9 cellular contexts compared by ENCODE assay signal in the genomic region with DNA sequence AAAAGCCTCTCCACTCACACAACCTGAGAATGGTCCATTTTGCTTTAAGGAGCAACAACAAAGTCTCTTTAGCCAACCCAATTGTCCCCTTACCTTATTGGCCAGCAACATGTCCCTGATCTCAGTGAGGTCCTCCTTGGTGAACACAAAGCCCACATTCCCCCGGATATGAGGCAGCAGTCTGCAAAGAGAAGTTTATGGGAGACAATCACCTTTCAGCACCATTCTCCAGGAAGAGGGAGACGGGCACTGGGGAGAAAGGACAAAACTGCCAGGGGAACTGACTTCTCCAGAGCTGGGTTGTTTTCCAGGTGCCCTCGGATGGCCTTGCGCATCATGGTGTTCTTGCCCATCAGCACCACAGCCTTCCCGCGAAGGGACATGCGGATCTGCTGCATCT. TPM values are rescaled to one million over a fixed set of nuclear protein-coding genes. Genes with fewer than 3 reads are reported as not detected.
A peak's percentile ranks its signal among the peaks of the same experiment; 100 is the strongest.
DNase-seq lines count a peak whose midpoint lies in the region; ATAC-seq and TF ChIP-seq lines count a peak whose summit lies in the region.
"Had no signal": no experiment of that assay in that cellular context is flagged by ENCODE, and none has a peak within 500 bp of the region (broad histone marks: within the 10 kb centered on the region; RNA-seq: fewer than 3 reads in every experiment).

No MANE protein-coding gene starts in this region.

- CTCF ChIA-PET in Caco-2 (lab: Charles Lee): no interaction called here

- peaks cover 1% of the 10 kb centered on the region; the same call in 1 of the 2 replicates for H3K36me3 ChIP-seq in Caco-2 (ENCODE audit: control insufficient read depth, insufficient read depth, low read length)
- peaks cover 6% of the 10 kb centered on the region for H3K36me3 ChIP-seq in colonic mucosa
- no peaks in the 10 kb centered on the region for H3K36me3 ChIP-seq in ovary

- TF ChIP-seq CTCF in Caco-2 (IDR thresholded peaks at IDR 0.05; ENCODE audit: insufficient read depth in 1 of 2, low read depth in 1 of 2, low read length in 1 of 2, severe bottlenecking in 1 of 2, unreplicated experiment in 1 of 2): no peak
- no peak for TF ChIP-seq CTCF in colonic mucosa (IDR thresholded peaks at IDR 0.05)
- TF ChIP-seq CTCF in ovary (IDR thresholded peaks at IDR 0.05): no peak

- POLR2A ChIA-PET in Caco-2 (lab: Charles Lee): interaction anchor here (5.4 kb wide), 1 partner anchor 30 kb away, joined by 187 read pairs; no protein-coding TSS in a partner anchor

- peak overlapping the region; percentile 96 for H3K27ac Mint-ChIP-seq in Caco-2 (ENCODE audit: unreplicated experiment)

- peak overlapping the region; percentile 86 for H3K4me3 Mint-ChIP-seq in Caco-2 (ENCODE audit: unreplicated experiment)

- H3K4me1 ChIP-seq in Caco-2 (peaks cover 35% of the 10 kb centered on the region), colonic mucosa (peaks cover 11% of the 10 kb centered on the region), ovary (ENCODE audit: insufficient read depth) (peaks cover 10% of the 10 kb centered on the region)

- no peaks in the 10 kb centered on the region for H3K27me3 Mint-ChIP-seq in Caco-2 (ENCODE audit: insufficient read depth, unreplicated experiment)

- H3K36me3 Mint-ChIP-seq in Caco-2 (ENCODE audit: insufficient read depth, unreplicated experiment): peaks cover 84% of the 10 kb centered on the region

- no peak for TF ChIP-seq EP300 in ovary (IDR thresholded peaks at IDR 0.05)

- H3K27ac ChIP-seq in colonic mucosa: peak overlapping the region; percentile 92
- no peak overlapping the region for H3K27ac ChIP-seq in ovary

- 49 to 72% (median 64%) methylated on average over 7 of the region's 7 CpGs for WGBS in ovary, 3 donors

- intact Hi-C loops in Caco-2 (cut with micrococcal nuclease; ENCODE audit: unreplicated experiment): no loop called here
- intact Hi-C loops in colonic mucosa (cut with DNase I): no loop called here
- intact Hi-C loops in ovary (cut with DNase I): no loop called here

- no peak for TF ChIP-seq POLR2A in ovary (IDR thresholded peaks at IDR 0.05)

- DNase-seq in Caco-2 (no peak), NAMALWA (ENCODE audit: low spot score) (peak; percentile 24), colonic mucosa (no peak), ovary (no peak), NCI-H1417 treated with DMSO at 0.1 percent for 48 hours (lab: John Stamatoyannopoulos, UW) (no peak), NCI-H2029 (lab: John Stamatoyannopoulos, UW) (no peak), NCI-H510A (lab: John Stamatoyannopoulos, UW) (no peak)

- no peaks in the 10 kb centered on the region for H3K9me3 Mint-ChIP-seq in Caco-2 (ENCODE audit: unreplicated experiment)

- H3K27me3 ChIP-seq in Caco-2 (replicated peaks; ENCODE audit: control insufficient read depth, insufficient read depth, low read length) (no peaks in the 10 kb centered on the region), colonic mucosa (no peaks in the 10 kb centered on the region), ovary (no peaks in the 10 kb centered on the region)
- H3K27me3 ChIP-seq: SJSA1 had no signal

- H3K4me3 ChIP-seq in Caco-2 (ENCODE audit: low read depth, low read length) (peak overlapping the region; percentile 81; the same call in 1 of the 2 replicates), colonic mucosa (no peak overlapping the region), ovary (peak overlapping the region; percentile 96)

- no peaks in the 10 kb centered on the region for H3K9me3 ChIP-seq in Caco-2
- H3K9me3 ChIP-seq in colonic mucosa: no peaks in the 10 kb centered on the region
- no peaks in the 10 kb centered on the region for H3K9me3 ChIP-seq in ovary
- H3K9me3 ChIP-seq: SJSA1 had no signal

- peaks cover 13% of the 10 kb centered on the region for H3K4me1 Mint-ChIP-seq in Caco-2 (ENCODE audit: low read depth, unreplicated experiment)

- BruUV-seq in Caco-2 (replicated peaks; lab: Mats Ljungman, UMichigan): no TSS peak

- H3K9ac ChIP-seq in colonic mucosa (ENCODE audit: low read depth in 2 of 2, low read length in 2 of 2): peak overlapping the region in 1 of 2 donors; percentile 95

- ATAC-seq in GM19351 (IDR thresholded peaks at IDR 0.05; ENCODE audit: unreplicated experiment): no peak

RNA-seq across cellular contexts. Expression of a gene that starts 1.9 kb away (rescaled TPM):
- total RNA-seq in Caco-2 (2022): 2,379 and 2,383 TPM in 2 replicates
- total RNA-seq in colonic mucosa: 1,000 to 10,000 TPM; 1,834 to 2,096 TPM
- 1,000 to 10,000 TPM; 2,634 to 4,152 (median 2,941) TPM for total RNA-seq in ovary
- 1,000 to 10,000 TPM; 2,860 to 5,035 TPM for polyA plus RNA-seq in ovary

RNA-seq across cellular contexts. Expression of a gene that starts 4.5 kb away (rescaled TPM):
- total RNA-seq in Caco-2 (2022) (154 and 171 TPM in 2 replicates), colonic mucosa (100 to 1,000 TPM in 1 of 2 donors, 10 to 100 TPM in 1; 53.4 to 144 TPM), ovary (10 to 100 TPM; 34.6 to 86.2 (median 69.8) TPM)
- polyA plus RNA-seq in ovary: 10 to 100 TPM; 22.6 to 25.6 TPM
